10 cellular contexts compared by ENCODE assay signal in the genomic region with DNA sequence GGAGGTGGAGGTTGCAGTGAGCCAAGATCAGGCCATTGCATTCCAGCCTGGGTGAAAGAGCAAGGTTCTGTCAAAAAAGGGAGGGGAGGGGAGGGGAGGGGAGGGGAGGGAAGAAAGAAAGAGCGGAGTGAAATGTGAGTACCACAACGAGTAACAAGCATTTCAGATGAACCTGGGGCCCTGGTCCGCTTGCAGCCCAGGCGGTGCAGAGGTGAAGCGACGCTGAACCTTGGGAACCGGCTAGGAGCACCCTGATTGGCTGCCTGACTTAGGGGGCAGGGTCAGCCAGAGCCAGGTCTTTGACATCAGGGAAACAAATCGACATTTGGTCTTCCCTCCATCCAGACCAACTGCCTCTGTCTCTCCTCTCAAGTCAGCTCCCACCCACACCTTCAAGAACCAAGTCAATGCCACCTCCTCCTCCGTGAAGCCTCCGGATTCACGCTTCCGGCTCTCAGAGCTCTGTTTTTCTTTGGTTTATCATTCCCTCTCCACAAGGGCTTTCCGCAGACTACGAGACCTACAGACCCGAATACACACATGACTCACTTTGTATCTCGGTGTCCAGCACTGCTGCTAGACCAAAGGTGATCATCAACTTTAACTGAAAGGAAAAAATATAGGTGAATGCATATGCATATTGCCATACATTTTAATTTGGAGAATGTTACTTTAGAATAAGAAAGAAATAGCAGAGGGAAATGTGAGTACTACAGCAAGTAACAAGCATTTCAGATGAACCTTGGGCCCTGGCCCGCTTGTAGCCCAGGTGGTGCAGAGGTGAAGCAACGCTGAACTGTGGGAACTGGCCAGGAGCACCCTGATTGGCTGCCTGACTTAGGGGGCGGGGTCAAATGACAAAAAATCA. TPM values are rescaled to one million over a fixed set of nuclear protein-coding genes. Genes with fewer than 3 reads are reported as not detected.
"Had no signal": no experiment of that assay in that cellular context is flagged by ENCODE, and none has a peak within 500 bp of the region (broad histone marks: within the 10 kb centered on the region; RNA-seq: fewer than 3 reads in every experiment).

No MANE protein-coding gene starts in this region.

- FAIRE-seq: HTR-8/SVneo had no signal

- H3K27ac ChIP-seq: GM23248 had no signal

- H3K36me3 ChIP-seq: HAP-1 had no signal

- ATAC-seq: HCT116 had no signal

- DNase-seq: GM23248, GOT3, H7, KG1 had no signal

- H3K9ac ChIP-seq: GM23248 had no signal

- H3K4me3 ChIP-seq: GM23248, HAP-1 had no signal

- H3K4me1 Mint-ChIP-seq: IgD-negative memory B cell had no signal

- H2AFZ ChIP-seq: GM23248 had no signal

- H3K4me1 ChIP-seq: HAP-1 had no signal

RNA-seq across cellular contexts. Expression of gene OR1F1, which starts 19.3 kb away (rescaled TPM):
- total RNA-seq: GM23248, H7, HT-29 had no signal
- polyA plus RNA-seq: GM23248, IgD-negative memory B cell had no signal

RNA-seq across cellular contexts. Expression of gene MEFV, which starts 49.1 kb away (rescaled TPM):
- total RNA-seq: GM23248, H4 had no signal
- polyA plus RNA-seq: GM23248, IgD-negative memory B cell had no signal
